26 cellular contexts compared by ENCODE assay signal in genomic region chr17:28665994-28666393, GRCh38. TPM values are rescaled to one million over a fixed set of nuclear protein-coding genes. Genes with fewer than 3 reads are reported as not detected.
A peak's percentile ranks its signal among the peaks of the same experiment; 100 is the strongest.
DNase-seq lines count a peak whose midpoint lies in the region; ATAC-seq and TF ChIP-seq lines count a peak whose summit lies in the region.
"Had no signal": no experiment of that assay in that cellular context is flagged by ENCODE, and none has a peak within 500 bp of the region (broad histone marks: within the 10 kb centered on the region; RNA-seq: fewer than 3 reads in every experiment).

No MANE protein-coding gene starts in this region.

- H3K4me3 ChIP-seq in CD8-positive, alpha-beta T cell (ENCODE audit: low read depth, low read length), result no peak overlapping the region
- H3K4me3 ChIP-seq in endodermal cell (ENCODE audit: low read length), result no peak overlapping the region
- no peak overlapping the region for H3K4me3 ChIP-seq in hepatocyte
- no peak overlapping the region for H3K4me3 ChIP-seq in H7 (ENCODE audit: insufficient read depth, low read depth, low read length)
- H3K4me3 ChIP-seq: breast epithelium, colonic mucosa, transverse colon had no signal

- H2AFZ ChIP-seq in hepatocyte, result no peak overlapping the region

- ATAC-seq in CD8-positive, alpha-beta T cell, result no peak
- ATAC-seq: naive thymus-derived CD8-positive, alpha-beta T cell; Panc1; right cardiac atrium had no signal

- intact Hi-C loops in CD8-positive, alpha-beta T cell (cut with DNase I, micrococcal nuclease), result loop anchor here in 1 of 2 experiments (10.0 kb wide), 1 partner anchor 629 kb away; the partner anchor contains the start of gene NUFIP2

- DNase-seq in T-helper 2 cell treated with Interferon-gamma antibody and Interleukin-4, amounts not matched to agents 5 μg/mL and 100 μg/mL, for 36 hours (ENCODE audit: low spot score), result no peak
- no peak for DNase-seq in T-helper 2 cell
- DNase-seq in CD8-positive, alpha-beta T cell, result no peak
- DNase-seq in MV-4-11 (lab: John Stamatoyannopoulos, UW), result peak; percentile 50
- DNase-seq in endodermal cell, result no peak
- DNase-seq in hepatocyte (ENCODE audit: low spot score), result no peak
- no peak for DNase-seq in activated CD4-positive, alpha-beta T cell treated with anti-CD3 and anti-CD28 coated beads for 4 hours
- no peak for DNase-seq in H7
- DNase-seq: activated CD4-positive, alpha-beta T cell treated with anti-CD3 and anti-CD28 coated beads, Interleukin-2, amount 50 U/mL, for 48 hours; activated gamma-delta T cell treated with Interleukin-2 at 50 U/mL for 16 hours; colonic mucosa; DMS53; effector memory CD4-positive, alpha-beta T cell; erythroblast; kidney; naive thymus-derived CD8-positive, alpha-beta T cell; NCI-H1417; NCI-H2029 treated with DMSO at 0.1 percent for 48 hours; NCI-H526 treated with DMSO at 0.1 percent for 48 hours; right cardiac atrium; SHP77; stimulated activated CD4-positive, alpha-beta T cell treated with anti-CD3 and anti-CD28 coated beads, Interleukin-2, amount 100 ng/mL, for 24 hours; transverse colon had no signal

- H3K36me3 ChIP-seq in CD8-positive, alpha-beta T cell (ENCODE audit: insufficient read depth, low read length), result peaks cover 16% of the 10 kb centered on the region
- H3K36me3 ChIP-seq in endodermal cell (ENCODE audit: control insufficient read depth, insufficient read depth, low read length) (peaks cover 48% of the 10 kb centered on the region), hepatocyte (replicated peaks; ENCODE audit: insufficient read depth, low read depth) (no peaks in the 10 kb centered on the region), H7 (replicated peaks; ENCODE audit: control insufficient read depth, insufficient read depth, low read length) (peaks cover 3% of the 10 kb centered on the region)
- H3K36me3 ChIP-seq: breast epithelium, colonic mucosa, transverse colon had no signal

- 88 to 99% methylated on average over 2 of the region's 2 CpGs for WGBS in endodermal cell (ENCODE audit: insufficient coverage in 1 of 2, insufficient read length in 1 of 2), 2 experiments
- WGBS in hepatocyte (ENCODE audit: low lambda C conversion rate, missing lambda C conversion rate), result 98% methylated on average over 2 of the region's 2 CpGs

- H3K9me3 Mint-ChIP-seq in T-helper 2 cell treated with Interferon-gamma antibody and Interleukin-4, amounts not matched to agents 5 μg/mL and 100 μg/mL, for 36 hours, result no peaks in the 10 kb centered on the region
- no peaks in the 10 kb centered on the region for H3K9me3 Mint-ChIP-seq in CD8-positive, alpha-beta T cell
- peaks cover 7% of the 10 kb centered on the region for H3K9me3 Mint-ChIP-seq in endodermal cell
- H3K9me3 Mint-ChIP-seq: naive thymus-derived CD8-positive, alpha-beta T cell had no signal

- H3K36me3 Mint-ChIP-seq in T-helper 2 cell treated with Interferon-gamma antibody and Interleukin-4, amounts not matched to agents 5 μg/mL and 100 μg/mL, for 36 hours (ENCODE audit: low read depth), result peaks cover 18% of the 10 kb centered on the region
- H3K36me3 Mint-ChIP-seq in CD8-positive, alpha-beta T cell, result peaks cover 65% of the 10 kb centered on the region
- H3K36me3 Mint-ChIP-seq in endodermal cell (ENCODE audit: low read depth), result peaks cover 53% of the 10 kb centered on the region

- no peaks in the 10 kb centered on the region for H3K27me3 ChIP-seq in CD8-positive, alpha-beta T cell (ENCODE audit: insufficient read depth, low read length)
- H3K27me3 ChIP-seq in endodermal cell (ENCODE audit: control insufficient read depth, insufficient read depth, low read length, poor library complexity, severe bottlenecking), result no peaks in the 10 kb centered on the region
- no peaks in the 10 kb centered on the region for H3K27me3 ChIP-seq in hepatocyte
- H3K27me3 ChIP-seq in H7 (ENCODE audit: control insufficient read depth, insufficient read depth, low read length), result no peaks in the 10 kb centered on the region
- H3K27me3 ChIP-seq: breast epithelium, colonic mucosa, transverse colon had no signal

- peaks cover 34% of the 10 kb centered on the region for H3K4me1 ChIP-seq in CD8-positive, alpha-beta T cell (ENCODE audit: insufficient read depth, low read length)
- H3K4me1 ChIP-seq in endodermal cell (ENCODE audit: control insufficient read depth, insufficient read depth, low read length) (no peaks in the 10 kb centered on the region), hepatocyte (ENCODE audit: insufficient read depth) (peaks cover 7% of the 10 kb centered on the region)

- H3K27ac Mint-ChIP-seq in T-helper 2 cell treated with Interferon-gamma antibody and Interleukin-4, amounts not matched to agents 5 μg/mL and 100 μg/mL, for 36 hours, result peak overlapping the region; percentile 32
- H3K27ac Mint-ChIP-seq in CD8-positive, alpha-beta T cell, result peak overlapping the region; percentile 70
- peak overlapping the region; percentile 8 for H3K27ac Mint-ChIP-seq in endodermal cell

- CTCF ChIA-PET in CD8-positive, alpha-beta T cell (lab: Charles Lee), result no interaction called here

- no peak overlapping the region for H3K4me3 Mint-ChIP-seq in T-helper 2 cell treated with Interferon-gamma antibody and Interleukin-4, amounts not matched to agents 5 μg/mL and 100 μg/mL, for 36 hours
- no peak overlapping the region for H3K4me3 Mint-ChIP-seq in CD8-positive, alpha-beta T cell
- no peak overlapping the region for H3K4me3 Mint-ChIP-seq in endodermal cell

- H3K27ac ChIP-seq in CD8-positive, alpha-beta T cell (ENCODE audit: low read depth, low read length), result no peak overlapping the region
- H3K27ac ChIP-seq in endodermal cell (ENCODE audit: low read depth, low read length) (no peak overlapping the region), hepatocyte (no peak overlapping the region)
- H3K27ac ChIP-seq: breast epithelium, colonic mucosa, HL-60, transverse colon had no signal

- no peak overlapping the region for H3K4me2 ChIP-seq in hepatocyte

- H4K20me1 ChIP-seq in hepatocyte (ENCODE audit: insufficient read depth, poor library complexity, severe bottlenecking), result peaks cover 63% of the 10 kb centered on the region

- no peaks in the 10 kb centered on the region for H3K9me3 ChIP-seq in CD8-positive, alpha-beta T cell (ENCODE audit: low read length)
- H3K9me3 ChIP-seq in endodermal cell (ENCODE audit: control insufficient read depth, low read length) (peaks cover 3% of the 10 kb centered on the region), hepatocyte (ENCODE audit: low read depth) (no peaks in the 10 kb centered on the region)
- H3K9me3 ChIP-seq: breast epithelium, colonic mucosa, transverse colon had no signal

- H3K4me1 Mint-ChIP-seq in T-helper 2 cell treated with Interferon-gamma antibody and Interleukin-4, amounts not matched to agents 5 μg/mL and 100 μg/mL, for 36 hours (ENCODE audit: low read depth), result peaks cover 27% of the 10 kb centered on the region
- peaks cover 65% of the 10 kb centered on the region for H3K4me1 Mint-ChIP-seq in CD8-positive, alpha-beta T cell (ENCODE audit: low read depth)
- H3K4me1 Mint-ChIP-seq in endodermal cell, result peaks cover 14% of the 10 kb centered on the region

- no peaks in the 10 kb centered on the region for H3K27me3 Mint-ChIP-seq in T-helper 2 cell treated with Interferon-gamma antibody and Interleukin-4, amounts not matched to agents 5 μg/mL and 100 μg/mL, for 36 hours (ENCODE audit: low read depth)
- no peaks in the 10 kb centered on the region for H3K27me3 Mint-ChIP-seq in CD8-positive, alpha-beta T cell (ENCODE audit: low read depth)
- H3K27me3 Mint-ChIP-seq in endodermal cell (ENCODE audit: insufficient read depth), result no peaks in the 10 kb centered on the region
- H3K27me3 Mint-ChIP-seq: naive thymus-derived CD8-positive, alpha-beta T cell had no signal

- no peaks in the 10 kb centered on the region for H3K9me2 ChIP-seq in hepatocyte (replicated peaks; ENCODE audit: insufficient read depth)

- POLR2A ChIA-PET in CD8-positive, alpha-beta T cell (lab: Charles Lee), result interaction anchor here (0.6 kb wide), 1 partner anchor 55 kb away, joined by 5 read pairs; no protein-coding TSS in a partner anchor

- TF ChIP-seq CTCF in CD8-positive, alpha-beta T cell (IDR thresholded peaks at IDR 0.05), result no peak
- TF ChIP-seq CTCF in endodermal cell (conservative IDR thresholded peaks at IDR 0.05) (no peak), hepatocyte (IDR thresholded peaks at IDR 0.05; ENCODE audit: poor library complexity) (no peak)

- H3K9ac ChIP-seq in endodermal cell (ENCODE audit: extremely low read depth, low read length, poor library complexity, severe bottlenecking), result no peak overlapping the region

- peaks cover 93% of the 10 kb centered on the region for H3K79me2 ChIP-seq in hepatocyte

RNA-seq across cellular contexts. Expression of gene SUPT6H, which starts 4.0 kb away (rescaled TPM):
- total RNA-seq in CD8-positive, alpha-beta T cell, result 100 to 1,000 TPM; 163 to 169 TPM
- total RNA-seq in endodermal cell (10 to 100 TPM; 54.4 to 72.1 TPM), hepatocyte (48.8 and 50.8 TPM in 2 replicates)
- 45.8 TPM for polyA plus RNA-seq in endodermal cell (2013, experiment 1 of 2)
- 38.8 TPM for polyA plus RNA-seq in endodermal cell (2013, experiment 2 of 2)
- polyA plus RNA-seq in hepatocyte, result 32.6 and 34.3 TPM in 2 replicates
- total RNA-seq in H7 (2014; rRNA removed; shearing (Covaris generic)), result 25.1 and 32.4 TPM in 2 replicates

RNA-seq across cellular contexts. Expression of gene SDF2, which starts 4.3 kb away (rescaled TPM):
- 10 to 100 TPM; 30.4 to 38.3 TPM for total RNA-seq in CD8-positive, alpha-beta T cell
- total RNA-seq in endodermal cell (10 to 100 TPM; 40.6 to 42.6 TPM), hepatocyte (77.4 and 78.6 TPM in 2 replicates)
- 55.0 TPM for polyA plus RNA-seq in endodermal cell (2013, experiment 1 of 2)
- polyA plus RNA-seq in endodermal cell (2013, experiment 2 of 2), result 47.9 TPM
- polyA plus RNA-seq in hepatocyte, result 123 and 148 TPM in 2 replicates
- total RNA-seq in H7 (2014; rRNA removed; shearing (Covaris generic)), result 47.3 and 52.7 TPM in 2 replicates

RNA-seq across cellular contexts. Expression of gene BLTP2, which starts 21.0 kb away (rescaled TPM):
- 100 to 1,000 TPM; 136 to 148 TPM for total RNA-seq in CD8-positive, alpha-beta T cell
- 100 to 1,000 TPM; 132 to 144 TPM for total RNA-seq in endodermal cell
- 73.3 TPM for polyA plus RNA-seq in endodermal cell (2013, experiment 1 of 2)
- 72.0 TPM for polyA plus RNA-seq in endodermal cell (2013, experiment 2 of 2)
- 74.1 and 82.4 TPM in 2 replicates for total RNA-seq in hepatocyte
- 38.3 and 40.1 TPM in 2 replicates for polyA plus RNA-seq in hepatocyte
- 86.6 and 97.0 TPM in 2 replicates for total RNA-seq in H7 (2014; rRNA removed; shearing (Covaris generic))

RNA-seq across cellular contexts. Expression of gene PROCA1, which starts 45.7 kb away (rescaled TPM):
- total RNA-seq in CD8-positive, alpha-beta T cell, result 1 to 10 TPM; 2.0 to 2.8 TPM
- total RNA-seq in endodermal cell (10 to 100 TPM; 28.7 to 41.6 TPM), hepatocyte (3.9 and 4.4 TPM in 2 replicates)
- 20.6 TPM for polyA plus RNA-seq in endodermal cell (2013, experiment 1 of 2)
- polyA plus RNA-seq in endodermal cell (2013, experiment 2 of 2), result 19.2 TPM
- polyA plus RNA-seq in hepatocyte, result 1.1 and 1.8 TPM in 2 replicates
- total RNA-seq in H7 (2014; rRNA removed; shearing (Covaris generic)), result 13.9 and 23.7 TPM in 2 replicates

RNA-seq across cellular contexts. Expression of gene RAB34, which starts 51.7 kb away (rescaled TPM):
- 10 to 100 TPM; 13.9 to 14.1 TPM for total RNA-seq in CD8-positive, alpha-beta T cell
- total RNA-seq in endodermal cell (100 to 1,000 TPM; 111 to 112 TPM), hepatocyte (160 and 184 TPM in 2 replicates)
- polyA plus RNA-seq in endodermal cell (2013, experiment 1 of 2), result 92.9 TPM
- polyA plus RNA-seq in endodermal cell (2013, experiment 2 of 2), result 105 TPM
- polyA plus RNA-seq in hepatocyte, result 180 and 185 TPM in 2 replicates
- 209 and 284 TPM in 2 replicates for total RNA-seq in H7 (2014; rRNA removed; shearing (Covaris generic))

Comparison
In these comparisons a context has a peak if more than half of its experiments do, and no peak if none do; other contexts are left out.
1. H3K27ac Mint-ChIP-seq: peak in every context shown above with its lines; median percentile 70 in CD8-positive, alpha-beta T cell; 32 in T-helper 2 cell treated with Interferon-gamma antibody and Interleukin-4, amounts not matched to agents 5 μg/mL and 100 μg/mL, for 36 hours; 8 in endodermal cell.